ENCODE assay signal across 8 cellular contexts in the genomic region with DNA sequence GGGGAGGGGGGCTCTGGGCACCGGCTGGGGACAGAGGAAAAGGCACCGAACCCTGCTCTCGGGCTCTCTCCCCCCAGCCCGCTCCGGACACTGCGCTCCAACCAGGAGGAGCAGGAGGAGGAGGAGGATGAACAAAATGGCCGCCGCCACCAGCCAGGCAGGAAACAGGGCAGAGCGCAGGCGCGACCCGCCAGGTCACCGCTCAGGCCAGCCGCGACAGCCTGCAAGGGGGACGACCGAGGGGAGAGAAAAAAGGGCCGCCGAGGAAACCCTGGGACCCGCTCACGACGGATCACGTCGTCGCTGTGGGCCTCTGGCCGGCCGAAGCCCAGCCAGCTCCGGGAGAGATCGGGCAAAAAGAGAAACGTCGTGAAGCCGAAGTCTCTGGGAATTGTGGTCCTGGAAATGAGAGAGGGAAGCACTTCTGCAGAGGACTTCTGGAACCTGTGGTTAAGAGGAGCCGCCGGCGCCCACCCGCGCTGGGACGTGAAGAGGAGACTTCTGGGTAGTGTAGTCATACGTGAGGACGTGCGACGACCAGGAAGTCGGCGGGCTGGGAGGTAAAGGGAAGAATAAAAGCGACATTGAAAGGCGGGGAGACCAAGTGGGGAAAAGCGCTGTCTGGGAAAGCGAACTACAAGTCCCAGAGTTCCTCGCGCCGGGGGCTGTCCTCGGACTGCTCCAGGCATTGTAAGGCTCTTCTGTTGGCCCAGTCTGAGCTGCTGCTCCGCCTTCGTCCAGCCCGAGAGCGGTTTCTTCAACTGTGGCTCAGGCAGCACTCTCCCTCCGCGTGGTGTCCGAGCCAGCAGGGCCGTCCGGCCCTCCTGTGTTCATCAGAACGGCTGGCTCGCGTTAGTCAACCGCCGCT. TPM values are rescaled to one million over a fixed set of nuclear protein-coding genes. Genes with fewer than 3 reads are reported as not detected.
DNase-seq lines count a peak whose midpoint lies in the region; ATAC-seq and TF ChIP-seq lines count a peak whose summit lies in the region.

A gene with protein sequence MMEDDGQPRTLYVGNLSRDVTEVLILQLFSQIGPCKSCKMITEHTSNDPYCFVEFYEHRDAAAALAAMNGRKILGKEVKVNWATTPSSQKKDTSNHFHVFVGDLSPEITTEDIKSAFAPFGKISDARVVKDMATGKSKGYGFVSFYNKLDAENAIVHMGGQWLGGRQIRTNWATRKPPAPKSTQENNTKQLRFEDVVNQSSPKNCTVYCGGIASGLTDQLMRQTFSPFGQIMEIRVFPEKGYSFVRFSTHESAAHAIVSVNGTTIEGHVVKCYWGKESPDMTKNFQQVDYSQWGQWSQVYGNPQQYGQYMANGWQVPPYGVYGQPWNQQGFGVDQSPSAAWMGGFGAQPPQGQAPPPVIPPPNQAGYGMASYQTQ (minus strand): TSS at position 428 of the 868 bp plus-strand sequence. CDS start 499 bp downstream, outside the sequence.

- in situ Hi-C loops in ACHN (cut with HindIII; ENCODE audit: low pct_ligation_motif_present, low pct_unique_long_range_greater_than_20kb, low sequenced_read_pairs), result no loop called here
- in situ Hi-C loops in mammary epithelial cell (cut with MboI; ENCODE audit: low sequenced_read_pairs in 2 of 2), result no loop called here

- H3K9ac ChIP-seq in mammary epithelial cell (ENCODE audit: insufficient read depth, low read length) (peak within 1 kb of the TSS; percentile 92), skeletal muscle tissue (ENCODE audit: low read depth in 1 of 3, low read length in 3 of 3) (peak within 1 kb of the TSS; percentile 90 to 97 (median 96))

- WGBS in mammary epithelial cell (ENCODE audit: low coverage, missing lambda C conversion rate), result 3% methylated on average over 17 of the region's 66 CpGs

- H3K36me3 ChIP-seq in WERI-Rb-1, result peaks cover 14% of the 10 kb centered on the region
- no peaks in the 10 kb centered on the region for H3K36me3 ChIP-seq in mammary epithelial cell (ENCODE audit: insufficient read depth, low read length)
- no peaks in the 10 kb centered on the region for H3K36me3 ChIP-seq in skeletal muscle tissue (ENCODE audit: control insufficient read depth in 3 of 3, insufficient read depth in 3 of 3, low read length in 3 of 3)

- peak within 1 kb of the TSS; percentile 84 for H2AFZ ChIP-seq in mammary epithelial cell (ENCODE audit: low read depth, low read length)

- H3K27ac ChIP-seq in WERI-Rb-1 (peak within 1 kb of the TSS; percentile 98), mammary epithelial cell (ENCODE audit: insufficient read depth, low read depth, low read length) (peak within 1 kb of the TSS; percentile 76), skeletal muscle tissue (ENCODE audit: low read depth, low read length) (peak within 1 kb of the TSS; percentile 97)

- DNase-seq in ACHN (peak; percentile 99), NCI-H2227 (lab: John Stamatoyannopoulos, UW; ENCODE audit: unreplicated experiment) (peak; percentile 96), WERI-Rb-1 (peak; percentile 98), mammary epithelial cell (peak; percentile 99)

- peaks cover 18% of the 10 kb centered on the region for H4K20me1 ChIP-seq in mammary epithelial cell (ENCODE audit: insufficient read depth, low read length)

- TF ChIP-seq CTCF in WERI-Rb-1 (IDR thresholded peaks at IDR 0.05; ENCODE audit: low read depth, low read length), result no peak
- no peak for TF ChIP-seq CTCF in mammary epithelial cell (conservative IDR thresholded peaks at IDR 0.05 in 1 of 2, IDR thresholded peaks at IDR 0.05 in 1 of 2; ENCODE audit: extremely low read depth in 1 of 2, insufficient read depth in 1 of 2, low read depth in 1 of 2, low read length in 2 of 2)

- CTCF ChIA-PET in mammary epithelial cell (lab: Charles Lee; ENCODE audit: low non-redundant PET), result no interaction called here

- intact Hi-C loops in mammary epithelial cell (cut with micrococcal nuclease), result loop anchor here (2.0 to 5.0 kb wide), 3 partner anchors 54 to 389 kb away; a partner anchor contains a TSS

- H3K79me2 ChIP-seq in mammary epithelial cell (ENCODE audit: insufficient read depth, low read length), result peaks cover 57% of the 10 kb centered on the region

- peaks cover 30% of the 10 kb centered on the region for H3K4me1 ChIP-seq in mammary epithelial cell (ENCODE audit: insufficient read depth, low read length)
- peaks cover 22 to 45% (median 39%) of the 10 kb centered on the region in 3 donors for H3K4me1 ChIP-seq in skeletal muscle tissue (ENCODE audit: control insufficient read depth in 3 of 3, insufficient read depth in 3 of 3, low read length in 3 of 3)

- H3K27me3 ChIP-seq in WERI-Rb-1 (ENCODE audit: insufficient read depth, low read depth, severe bottlenecking) (no peaks in the 10 kb centered on the region), mammary epithelial cell (ENCODE audit: insufficient read depth, low read length) (no peaks in the 10 kb centered on the region), skeletal muscle tissue (ENCODE audit: control insufficient read depth in 3 of 3, insufficient read depth in 3 of 3, low read length in 3 of 3) (no peaks in the 10 kb centered on the region)

- peak within 1 kb of the TSS; percentile 96 for H3K4me2 ChIP-seq in mammary epithelial cell (ENCODE audit: insufficient read depth, low read depth, low read length)

- dilution Hi-C loops in mammary epithelial cell (cut with HindIII; ENCODE audit: low sequenced_read_pairs), result loop anchor here (5.0 kb wide), 1 partner anchor 76 kb away; no protein-coding TSS in a partner anchor

- H3K9me3 ChIP-seq in WERI-Rb-1 (ENCODE audit: severe bottlenecking) (no peaks in the 10 kb centered on the region), mammary epithelial cell (replicated peaks; ENCODE audit: insufficient read depth, low read length) (no peaks in the 10 kb centered on the region), iPS-18c (ENCODE audit: control insufficient read depth, insufficient read depth, low read length) (peaks cover 5% of the 10 kb centered on the region), skeletal muscle tissue (ENCODE audit: control insufficient read depth in 3 of 3, low read length in 3 of 3) (no peaks in the 10 kb centered on the region)

- BruUV-seq in mammary epithelial cell (replicated peaks; lab: Mats Ljungman, UMichigan), result no TSS peak

- H3K4me3 ChIP-seq in WERI-Rb-1 (ENCODE audit: low read depth, low read length) (peak within 1 kb of the TSS; percentile 93), mammary epithelial cell (replicated peaks in 1 of 3; ENCODE audit: insufficient read depth in 1 of 3, low read depth in 2 of 3, low read length in 3 of 3) (peak within 1 kb of the TSS; percentile 62 to 98 (median 98)), iPS-18c (ENCODE audit: insufficient read depth, low read depth, low read length) (peak within 1 kb of the TSS; percentile 92), skeletal muscle tissue (ENCODE audit: low read length in 3 of 3) (peak within 1 kb of the TSS; percentile 92 to 97 (median 96))

- ATAC-seq in GM18873 (IDR thresholded peaks at IDR 0.05; ENCODE audit: low FRiP score, unreplicated experiment) (peak; percentile 83), HG03139 (IDR thresholded peaks at IDR 0.05; ENCODE audit: unreplicated experiment) (peak; percentile 83)

RNA-seq across cellular contexts. Expression of the gene that starts here (rescaled TPM):
- 100 to 1,000 TPM in 1 of 2 donors, 10 to 100 TPM in 1; 47.8 to 141 TPM for total RNA-seq in mammary epithelial cell
- polyA plus RNA-seq in mammary epithelial cell, result 66.3 TPM
- 25.1 TPM for polyA minus RNA-seq in mammary epithelial cell
- total RNA-seq in skeletal muscle tissue, result 39.1 TPM

Comparison
In these comparisons a context has a peak if more than half of its experiments do, and no peak if none do; other contexts are left out.
1. Peak in every context shown above with its lines: DNase-seq, ATAC-seq, H3K4me3 ChIP-seq and H3K27ac ChIP-seq.